In the genomic region with DNA sequence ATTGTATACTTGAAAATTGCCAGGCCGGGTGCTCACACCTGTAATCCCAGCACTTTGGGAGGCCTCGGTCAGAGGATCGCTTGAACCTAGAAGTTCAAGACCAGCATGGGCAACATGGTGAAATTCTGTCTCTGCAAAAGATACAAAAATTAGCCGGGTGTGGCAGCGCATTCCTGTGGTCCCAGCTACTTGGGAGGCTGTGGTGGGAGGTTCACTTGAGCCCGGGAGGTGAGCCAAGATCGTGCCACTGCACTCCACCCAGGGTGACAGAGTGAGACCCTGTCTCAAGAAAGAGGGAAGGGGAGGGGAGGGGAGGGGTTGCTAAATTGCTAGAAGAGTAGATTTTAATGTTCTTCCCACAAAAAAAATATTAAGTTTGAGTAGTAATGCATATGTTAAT, we compare ENCODE assay signal across 10 cellular contexts. TPM values are rescaled to one million over a fixed set of nuclear protein-coding genes. Genes with fewer than 3 reads are reported as not detected.
DNase-seq lines count a peak whose midpoint lies in the region; ATAC-seq, FAIRE-seq and TF ChIP-seq lines count a peak whose summit lies in the region.
"Had no signal": no experiment of that assay in that cellular context is flagged by ENCODE, and none has a peak within 500 bp of the region (broad histone marks: within the 10 kb centered on the region; RNA-seq: fewer than 3 reads in every experiment).

No MANE protein-coding gene starts in this region.

- no peaks in the 10 kb centered on the region for H3K27me3 ChIP-seq in suprapubic skin
- H3K27me3 ChIP-seq in small intestine (ENCODE audit: control insufficient read depth in 2 of 2, insufficient read depth in 2 of 2, low read length in 2 of 2) = no peaks in the 10 kb centered on the region
- H3K27me3 ChIP-seq: BLaER1 treated with 17β-estradiol and CSF1 and Interleukin-3, amounts not matched to agents 10 nM and 100 nM had no signal

- H3K9me3 Mint-ChIP-seq in activated naive CD4-positive, alpha-beta T cell treated with anti-CD3 and anti-CD28 coated beads, Interleukin-2, amount 50 U/mL, for 24 hours = no peaks in the 10 kb centered on the region
- H3K9me3 Mint-ChIP-seq in activated CD8-positive, alpha-beta T cell treated with anti-CD3 and anti-CD28 coated beads, Interleukin-2, amount 10 ng/mL, durations not matched to agents 7 days and 5 days (ENCODE audit: insufficient read depth) = no peaks in the 10 kb centered on the region

- FAIRE-seq in small intestine (lab: Jason Lieb, UNC) = no peak

- H3K9me3 ChIP-seq in iPS-18c (ENCODE audit: control insufficient read depth, insufficient read depth, low read length) = no peaks in the 10 kb centered on the region
- no peaks in the 10 kb centered on the region for H3K9me3 ChIP-seq in suprapubic skin
- no peaks in the 10 kb centered on the region for H3K9me3 ChIP-seq in small intestine (ENCODE audit: control insufficient read depth, low read depth)

- no peak for ATAC-seq in activated CD8-positive, alpha-beta T cell treated with anti-CD3 and anti-CD28 coated beads, Interleukin-2, amount 10 ng/mL, durations not matched to agents 7 days and 5 days
- no peak for ATAC-seq in HG03469 (IDR thresholded peaks at IDR 0.05; ENCODE audit: unreplicated experiment)
- ATAC-seq in GM21825 (IDR thresholded peaks at IDR 0.05; ENCODE audit: unreplicated experiment) = no peak

- H3K27me3 Mint-ChIP-seq in activated naive CD4-positive, alpha-beta T cell treated with anti-CD3 and anti-CD28 coated beads, Interleukin-2, amount 50 U/mL, for 24 hours = no peaks in the 10 kb centered on the region
- no peaks in the 10 kb centered on the region for H3K27me3 Mint-ChIP-seq in activated CD8-positive, alpha-beta T cell treated with anti-CD3 and anti-CD28 coated beads, Interleukin-2, amount 10 ng/mL, durations not matched to agents 7 days and 5 days (ENCODE audit: low read depth)

- peak overlapping the region; percentile 56 for H3K4me3 Mint-ChIP-seq in activated naive CD4-positive, alpha-beta T cell treated with anti-CD3 and anti-CD28 coated beads, Interleukin-2, amount 50 U/mL, for 24 hours
- no peak overlapping the region for H3K4me3 Mint-ChIP-seq in activated CD8-positive, alpha-beta T cell treated with anti-CD3 and anti-CD28 coated beads, Interleukin-2, amount 10 ng/mL, durations not matched to agents 7 days and 5 days

- TF ChIP-seq POLR2A in suprapubic skin (IDR thresholded peaks at IDR 0.05) = no peak

- WGBS in suprapubic skin = 50% methylated on average over 7 of the region's 7 CpGs
- WGBS in small intestine, 3 donors = 70 to 82% (median 76%) methylated on average over 7 of the region's 7 CpGs

- TF ChIP-seq CTCF in suprapubic skin (IDR thresholded peaks at IDR 0.05) = no peak

- H3K4me3 ChIP-seq in iPS-18c (ENCODE audit: insufficient read depth, low read depth, low read length) = 0 out of 2 replicates have a peak overlapping the region, but pooled peaks have one; percentile 3
- H3K4me3 ChIP-seq in suprapubic skin = no peak overlapping the region
- H3K4me3 ChIP-seq in small intestine (ENCODE audit: low read depth in 1 of 2, low read length in 2 of 2) = no peak overlapping the region
- H3K4me3 ChIP-seq: BLaER1 treated with 17β-estradiol and CSF1 and Interleukin-3, amounts not matched to agents 10 nM and 100 nM had no signal

- POLR2A ChIA-PET in activated CD8-positive, alpha-beta T cell treated with anti-CD3 and anti-CD28 coated beads, Interleukin-2, amount 10 ng/mL, durations not matched to agents 7 days and 5 days (lab: Charles Lee) = no interaction called here

- H3K4me1 ChIP-seq in suprapubic skin = peaks cover 15% of the 10 kb centered on the region
- no peaks in the 10 kb centered on the region for H3K4me1 ChIP-seq in small intestine (ENCODE audit: control insufficient read depth in 2 of 2, insufficient read depth in 1 of 2, low read depth in 1 of 2, low read length in 1 of 2)

- peaks cover 71% of the 10 kb centered on the region for H3K4me1 Mint-ChIP-seq in activated naive CD4-positive, alpha-beta T cell treated with anti-CD3 and anti-CD28 coated beads, Interleukin-2, amount 50 U/mL, for 24 hours
- peaks cover 62% of the 10 kb centered on the region for H3K4me1 Mint-ChIP-seq in activated CD8-positive, alpha-beta T cell treated with anti-CD3 and anti-CD28 coated beads, Interleukin-2, amount 10 ng/mL, durations not matched to agents 7 days and 5 days (ENCODE audit: low read depth)

- H3K36me3 Mint-ChIP-seq in activated naive CD4-positive, alpha-beta T cell treated with anti-CD3 and anti-CD28 coated beads, Interleukin-2, amount 50 U/mL, for 24 hours = peaks cover 27% of the 10 kb centered on the region
- H3K36me3 Mint-ChIP-seq in activated CD8-positive, alpha-beta T cell treated with anti-CD3 and anti-CD28 coated beads, Interleukin-2, amount 10 ng/mL, durations not matched to agents 7 days and 5 days (ENCODE audit: low read depth) = peaks cover 54% of the 10 kb centered on the region

- H3K36me3 ChIP-seq in suprapubic skin (no peaks in the 10 kb centered on the region), small intestine (ENCODE audit: control insufficient read depth in 2 of 2, insufficient read depth in 2 of 2, low read length in 2 of 2) (no peaks in the 10 kb centered on the region)

- CTCF ChIA-PET in activated CD8-positive, alpha-beta T cell treated with anti-CD3 and anti-CD28 coated beads, Interleukin-2, amount 10 ng/mL, durations not matched to agents 7 days and 5 days (lab: Charles Lee) = interaction anchor here (0.6 kb wide), 1 partner anchor 20 kb away, joined by 3 read pairs; no protein-coding TSS in a partner anchor

- peak overlapping the region; percentile 96 for H3K27ac Mint-ChIP-seq in activated naive CD4-positive, alpha-beta T cell treated with anti-CD3 and anti-CD28 coated beads, Interleukin-2, amount 50 U/mL, for 24 hours
- peak overlapping the region; percentile 25 for H3K27ac Mint-ChIP-seq in activated CD8-positive, alpha-beta T cell treated with anti-CD3 and anti-CD28 coated beads, Interleukin-2, amount 10 ng/mL, durations not matched to agents 7 days and 5 days

- TF ChIP-seq EP300 in suprapubic skin (IDR thresholded peaks at IDR 0.05) = no peak

- no peak for DNase-seq in activated naive CD4-positive, alpha-beta T cell treated with Interleukin-2 at 50 U/mL for 16 hours
- no peak for DNase-seq in activated CD8-positive, alpha-beta T cell treated with anti-CD3 and anti-CD28 coated beads, Interleukin-2, amount 10 ng/mL, durations not matched to agents 7 days and 5 days
- DNase-seq in suprapubic skin (ENCODE audit: low spot score in 2 of 2) (no peak), small intestine (no peak)
- DNase-seq: NCI-H345 had no signal

- H3K27ac ChIP-seq in suprapubic skin (no peak overlapping the region), small intestine (ENCODE audit: low read depth in 1 of 2, low read length in 1 of 2) (peak overlapping the region in 1 of 2 donors; percentile 75)
- H3K27ac ChIP-seq: BLaER1 treated with 17β-estradiol and CSF1 and Interleukin-3, amounts not matched to agents 10 nM and 100 nM had no signal

RNA-seq across cellular contexts. Expression of gene FNBP1, which starts 53.2 kb away (rescaled TPM):
- 100 to 1,000 TPM; 173 to 176 TPM for total RNA-seq in activated CD8-positive, alpha-beta T cell treated with anti-CD3 and anti-CD28 coated beads, Interleukin-2, amount 10 ng/mL, durations not matched to agents 7 days and 5 days
- total RNA-seq in suprapubic skin = 10 to 100 TPM; 23.7 to 50.5 (median 43.3) TPM
- polyA plus RNA-seq in small intestine = 10 to 100 TPM in 1 of 3 donors, 1 to 10 TPM in 2; 1.3 to 11.0 (median 7.0) TPM
